18 cellular contexts compared by ENCODE assay signal in the genomic region with DNA sequence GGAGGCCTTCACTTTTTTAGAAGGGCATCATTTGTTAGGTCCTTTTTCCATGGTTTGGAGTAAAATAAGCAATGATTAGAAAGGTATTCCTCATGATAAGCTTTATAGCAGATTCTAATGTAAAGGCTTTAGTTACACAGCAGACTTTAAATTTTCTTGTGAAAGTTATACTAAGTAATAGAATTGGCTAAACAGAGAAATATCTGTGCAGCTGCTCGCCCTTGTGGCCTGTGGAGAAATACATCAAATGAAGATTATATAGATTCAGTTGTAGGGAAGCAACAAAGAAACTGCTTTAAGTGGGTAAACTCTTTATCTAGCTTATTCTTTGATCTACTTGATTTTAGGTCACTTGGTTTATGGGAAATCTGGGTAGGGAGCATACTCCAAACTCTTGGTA.
"Had no signal": no experiment of that assay in that cellular context is flagged by ENCODE, and none has a peak within 500 bp of the region (broad histone marks: within the 10 kb centered on the region; RNA-seq: fewer than 3 reads in every experiment).

No MANE protein-coding gene starts in this region.

- H3K27ac Mint-ChIP-seq: activated CD4-positive, alpha-beta memory T cell treated with anti-CD3 and anti-CD28 coated beads for 36 hours; activated CD4-positive, alpha-beta T cell treated with anti-CD3 and anti-CD28 coated beads for 36 hours; activated CD8-positive, alpha-beta memory T cell treated with anti-CD3 and anti-CD28 coated beads, Interleukin-2, amount 10 ng/mL, durations not matched to agents 7 days and 5 days; activated naive CD4-positive, alpha-beta T cell treated with anti-CD3 and anti-CD28 coated beads, Interleukin-2, amount 50 U/mL, for 24 hours; naive B cell; stimulated activated memory B cell treated with anti-CD40 and anti-IgM and Interleukin-4, amounts not matched to agents 10 μg/mL and 1 μg/mL and 100 μg/mL, for 72 hours; T-helper 17 cell had no signal

- H3K27ac ChIP-seq: tibial artery had no signal

- H3K36me3 Mint-ChIP-seq: activated CD4-positive, alpha-beta memory T cell treated with anti-CD3 and anti-CD28 coated beads for 36 hours; activated CD8-positive, alpha-beta memory T cell treated with anti-CD3 and anti-CD28 coated beads, Interleukin-2, amount 10 ng/mL, durations not matched to agents 7 days and 5 days; naive B cell; stimulated activated memory B cell treated with anti-CD40 and anti-IgM and Interleukin-4, amounts not matched to agents 10 μg/mL and 1 μg/mL and 100 μg/mL, for 72 hours had no signal

- H3K27me3 ChIP-seq: tibial artery had no signal

- H3K4me1 ChIP-seq: tibial artery had no signal

- H3K9me3 ChIP-seq: tibial artery had no signal

- ATAC-seq: activated CD4-positive, alpha-beta T cell treated with anti-CD3 and anti-CD28 coated beads for 36 hours; activated CD8-positive, alpha-beta memory T cell treated with anti-CD3 and anti-CD28 coated beads, Interleukin-2, amount 10 ng/mL, durations not matched to agents 7 days and 5 days; activated T-cell treated with anti-CD3 and anti-CD28 coated beads, Interleukin-2, amount 50 U/mL, for 4 hours; left colon; stimulated activated memory B cell treated with anti-CD40 and anti-IgM and Interleukin-4, amounts not matched to agents 10 μg/mL and 1 μg/mL and 100 μg/mL, for 72 hours; T-helper 17 cell had no signal

- FAIRE-seq: frontal cortex had no signal

- H3K4me3 ChIP-seq: tibial artery had no signal

- H3K36me3 ChIP-seq: tibial artery had no signal

- DNase-seq: activated CD4-positive, alpha-beta memory T cell treated with anti-CD3 and anti-CD28 coated beads for 36 hours; activated CD4-positive, alpha-beta T cell treated with anti-CD3 and anti-CD28 coated beads for 36 hours; activated CD8-positive, alpha-beta memory T cell treated with anti-CD3 and anti-CD28 coated beads, Interleukin-2, amount 10 ng/mL, durations not matched to agents 7 days and 5 days; activated effector memory CD4-positive, alpha-beta T cell treated with anti-CD3 and anti-CD28 coated beads, Interleukin-2, amount 50 U/mL, for 16 hours; activated T-cell treated with anti-CD3 and anti-CD28 coated beads, Interleukin-2, amount 50 U/mL, for 4 hours; amniotic stem cell; central memory CD4-positive, alpha-beta T cell; cortex of kidney; effector CD8-positive, alpha-beta T cell; left colon; naive B cell; retina; stimulated activated CD4-positive, alpha-beta T cell treated with anti-CD3 and anti-CD28 coated beads, Interleukin-2, amount 100 ng/mL, for 48 hours; T-helper 17 cell; tibial artery had no signal

- H3K4me3 Mint-ChIP-seq: activated CD4-positive, alpha-beta memory T cell treated with anti-CD3 and anti-CD28 coated beads for 36 hours; activated CD4-positive, alpha-beta T cell treated with anti-CD3 and anti-CD28 coated beads for 36 hours; activated CD8-positive, alpha-beta memory T cell treated with anti-CD3 and anti-CD28 coated beads, Interleukin-2, amount 10 ng/mL, durations not matched to agents 7 days and 5 days; activated naive CD4-positive, alpha-beta T cell treated with anti-CD3 and anti-CD28 coated beads, Interleukin-2, amount 50 U/mL, for 24 hours; activated T-cell treated with anti-CD3 and anti-CD28 coated beads, Interleukin-2, amount 50 U/mL, for 4 hours; naive B cell; stimulated activated memory B cell treated with anti-CD40 and anti-IgM and Interleukin-4, amounts not matched to agents 10 μg/mL and 1 μg/mL and 100 μg/mL, for 72 hours; T-helper 17 cell had no signal

- H3K4me1 Mint-ChIP-seq: activated CD4-positive, alpha-beta T cell treated with anti-CD3 and anti-CD28 coated beads for 36 hours; activated CD8-positive, alpha-beta memory T cell treated with anti-CD3 and anti-CD28 coated beads, Interleukin-2, amount 10 ng/mL, durations not matched to agents 7 days and 5 days; activated naive CD4-positive, alpha-beta T cell treated with anti-CD3 and anti-CD28 coated beads, Interleukin-2, amount 50 U/mL, for 24 hours; naive B cell; stimulated activated memory B cell treated with anti-CD40 and anti-IgM and Interleukin-4, amounts not matched to agents 10 μg/mL and 1 μg/mL and 100 μg/mL, for 72 hours; T-helper 17 cell had no signal

- H3K27me3 Mint-ChIP-seq: activated CD4-positive, alpha-beta memory T cell treated with anti-CD3 and anti-CD28 coated beads for 36 hours; activated CD4-positive, alpha-beta T cell treated with anti-CD3 and anti-CD28 coated beads for 36 hours; activated CD8-positive, alpha-beta memory T cell treated with anti-CD3 and anti-CD28 coated beads, Interleukin-2, amount 10 ng/mL, durations not matched to agents 7 days and 5 days; activated naive CD4-positive, alpha-beta T cell treated with anti-CD3 and anti-CD28 coated beads, Interleukin-2, amount 50 U/mL, for 24 hours; naive B cell; stimulated activated memory B cell treated with anti-CD40 and anti-IgM and Interleukin-4, amounts not matched to agents 10 μg/mL and 1 μg/mL and 100 μg/mL, for 72 hours; T-helper 17 cell had no signal

- H3K9me3 Mint-ChIP-seq: activated naive CD4-positive, alpha-beta T cell treated with anti-CD3 and anti-CD28 coated beads, Interleukin-2, amount 50 U/mL, for 24 hours had no signal
